8 cellular contexts compared by ENCODE assay signal in genomic region chr1:27489973-27490741, GRCh38. TPM values are rescaled to one million over a fixed set of nuclear protein-coding genes. Genes with fewer than 3 reads are reported as not detected.
DNase-seq lines count a peak whose midpoint lies in the region; ATAC-seq and TF ChIP-seq lines count a peak whose summit lies in the region.

Gene WASF2 (minus strand): TSS chr1:27490167. CDS start chr1:27428890, 61,277 bp downstream.

- H3K9ac ChIP-seq in OCI-LY3 (ENCODE audit: low read length) = peak within 1 kb of the TSS; percentile 98

- no peaks in the 10 kb centered on the region for H3K9me3 Mint-ChIP-seq in Calu3 (ENCODE audit: low read depth, unreplicated experiment)
- no peaks in the 10 kb centered on the region for H3K9me3 Mint-ChIP-seq in endothelial cell (ENCODE audit: unreplicated experiment)
- H3K9me3 Mint-ChIP-seq in mesothelial cell of epicardium = no peaks in the 10 kb centered on the region

- H3K27me3 Mint-ChIP-seq in Calu3 (ENCODE audit: unreplicated experiment) = no peaks in the 10 kb centered on the region
- H3K27me3 Mint-ChIP-seq in endothelial cell (ENCODE audit: unreplicated experiment) = peaks cover 13% of the 10 kb centered on the region
- no peaks in the 10 kb centered on the region for H3K27me3 Mint-ChIP-seq in mesothelial cell of epicardium (ENCODE audit: low read depth)

- no peak for TF ChIP-seq CTCF in Calu3 (IDR thresholded peaks at IDR 0.05; ENCODE audit: unreplicated experiment)
- no peak for TF ChIP-seq CTCF in OCI-LY3 (IDR thresholded peaks at IDR 0.05; ENCODE audit: low read depth, low read length)
- TF ChIP-seq CTCF in endothelial cell (IDR thresholded peaks at IDR 0.05; ENCODE audit: unreplicated experiment) = no peak
- TF ChIP-seq CTCF in mesothelial cell of epicardium (IDR thresholded peaks at IDR 0.05; ENCODE audit: unreplicated experiment) = no peak

- peaks cover 37% of the 10 kb centered on the region for H3K79me2 ChIP-seq in OCI-LY3 (ENCODE audit: low read length)

- ATAC-seq in GM21515 (IDR thresholded peaks at IDR 0.05; ENCODE audit: unreplicated experiment) = peak; percentile 82

- H3K4me2 ChIP-seq in OCI-LY3 (ENCODE audit: low read length) = peak within 1 kb of the TSS; percentile 92

- H3K27me3 ChIP-seq in OCI-LY3 (ENCODE audit: low read depth, low read length) = no peaks in the 10 kb centered on the region

- H3K4me1 ChIP-seq in OCI-LY3 (ENCODE audit: low read length) = peaks cover 38% of the 10 kb centered on the region

- BruUV-seq in Calu3 (replicated peaks; lab: Mats Ljungman, UMichigan) = no TSS peak

- 0 out of 2 replicates have a peak within 1 kb of the TSS, but pooled peaks have one; percentile 31 for H2AFZ ChIP-seq in OCI-LY3 (ENCODE audit: low read depth, low read length)

- peak within 1 kb of the TSS; percentile 74 for H3K27ac ChIP-seq in OCI-LY3 (ENCODE audit: low read length)

- CTCF ChIA-PET in Calu3 (lab: Charles Lee) = interaction anchor here (0.7 to 1.3 kb wide), 8 partner anchors 9 to 295 kb away, joined by 3 to 6 read pairs (median 3); no protein-coding TSS in a partner anchor

- peaks cover 22% of the 10 kb centered on the region for H3K36me3 Mint-ChIP-seq in Calu3 (ENCODE audit: insufficient read depth, unreplicated experiment)
- peaks cover 5% of the 10 kb centered on the region for H3K36me3 Mint-ChIP-seq in endothelial cell (ENCODE audit: low read depth, unreplicated experiment)
- H3K36me3 Mint-ChIP-seq in mesothelial cell of epicardium = peaks cover under 1% of the 10 kb centered on the region

- peak within 1 kb of the TSS; percentile 99 for H3K27ac Mint-ChIP-seq in Calu3 (ENCODE audit: unreplicated experiment)
- peak within 1 kb of the TSS; percentile 99 for H3K27ac Mint-ChIP-seq in endothelial cell (ENCODE audit: unreplicated experiment)
- H3K27ac Mint-ChIP-seq in mesothelial cell of epicardium = peak within 1 kb of the TSS; percentile 99

- H3K4me3 ChIP-seq in OCI-LY3 (ENCODE audit: low read length) = peak within 1 kb of the TSS; percentile 100

- no peaks in the 10 kb centered on the region for H3K36me3 ChIP-seq in OCI-LY3 (replicated peaks; ENCODE audit: low read depth, low read length)

- DNase-seq in Calu3 (peak; percentile 94), HuH-7 (ENCODE audit: low spot score) (peak; percentile 88), endothelial cell (ENCODE audit: low spot score) (peak; percentile 95), mesothelial cell of epicardium (ENCODE audit: low spot score in 2 of 2, unreplicated experiment in 2 of 2) (peak; percentile 94 to 98)
- DNase-seq in activated CD8-positive, alpha-beta memory T cell treated with anti-CD3 and anti-CD28 coated beads, Interleukin-2, amount 50 U/mL, for 48 hours = peak; percentile 98
- DNase-seq in stimulated activated CD8-positive, alpha-beta memory T cell treated with anti-CD3 and anti-CD28 coated beads, Interleukin-15, amount 100 ng/mL, for 48 hours (ENCODE audit: low read depth in 2 of 2) = peak; percentile 96 to 97

- intact Hi-C loops in Calu3 (cut with micrococcal nuclease; ENCODE audit: unreplicated experiment) = no loop called here

- H3K9me3 ChIP-seq in OCI-LY3 (ENCODE audit: insufficient read depth, low read length) = no peaks in the 10 kb centered on the region

- H3K4me3 Mint-ChIP-seq in Calu3 (ENCODE audit: low read depth, unreplicated experiment) (peak within 1 kb of the TSS; percentile 77), endothelial cell (ENCODE audit: unreplicated experiment) (peak within 1 kb of the TSS; percentile 99), mesothelial cell of epicardium (peak within 1 kb of the TSS; percentile 86)

- H3K4me1 Mint-ChIP-seq in Calu3 (ENCODE audit: low read depth, unreplicated experiment) = no peaks in the 10 kb centered on the region
- peaks cover 20% of the 10 kb centered on the region for H3K4me1 Mint-ChIP-seq in endothelial cell (ENCODE audit: unreplicated experiment)
- peaks cover 21% of the 10 kb centered on the region for H3K4me1 Mint-ChIP-seq in mesothelial cell of epicardium

- peaks cover 19% of the 10 kb centered on the region; the same call in 1 of the 2 replicates for H4K20me1 ChIP-seq in OCI-LY3 (ENCODE audit: insufficient read depth, low read length)

RNA-seq across cellular contexts. Expression of gene WASF2, which starts in this region (rescaled TPM):
- total RNA-seq in Calu3 (2022) (79.5 and 84.2 TPM in 2 replicates), endothelial cell (ENCODE audit: unreplicated experiment) (272 TPM), mesothelial cell of epicardium (97.8 to 102 TPM (median 99.3 TPM) in 3 replicates)

Comparison
In these comparisons a context has a peak if more than half of its experiments do, and no peak if none do; other contexts are left out.
1. Peak in every context shown above with its lines: DNase-seq, ATAC-seq, H3K4me3 ChIP-seq and H3K27ac ChIP-seq.